Comparison of ENCODE assay signal across 8 cellular contexts in genomic region chr12:98514984-98515367, GRCh38. TPM values are rescaled to one million over a fixed set of nuclear protein-coding genes. Genes with fewer than 3 reads are reported as not detected.
DNase-seq lines count a peak whose midpoint lies in the region; ATAC-seq and TF ChIP-seq lines count a peak whose summit lies in the region.

No MANE protein-coding gene starts in this region.

- H3K9me3 ChIP-seq in HEK293 (ENCODE audit: control insufficient read depth, insufficient read depth, low read depth, low read length) (no peaks in the 10 kb centered on the region), left ventricle myocardium inferior (replicated peaks) (no peaks in the 10 kb centered on the region), skeletal muscle satellite cell (replicated peaks; ENCODE audit: low read length) (no peaks in the 10 kb centered on the region)

- no peaks in the 10 kb centered on the region for H3K27me3 ChIP-seq in left ventricle myocardium inferior (ENCODE audit: low read depth)
- H3K27me3 ChIP-seq in skeletal muscle satellite cell (ENCODE audit: control insufficient read depth, insufficient read depth, low read length): no peaks in the 10 kb centered on the region

- no peak for DNase-seq in activated CD4-positive, alpha-beta memory T cell treated with anti-CD3 and anti-CD28 coated beads, Interleukin-2, amount 10 ng/mL, durations not matched to agents 7 days and 5 days
- no peak for DNase-seq in left ventricle myocardium inferior
- DNase-seq in HK-2 (ENCODE audit: unreplicated experiment): no peak
- no peak for DNase-seq in foreskin melanocyte

- no peaks in the 10 kb centered on the region for H3K27me3 Mint-ChIP-seq in activated CD4-positive, alpha-beta memory T cell treated with anti-CD3 and anti-CD28 coated beads, Interleukin-2, amount 10 ng/mL, durations not matched to agents 7 days and 5 days

- POLR2A ChIA-PET in HEK293 (lab: Yijun Ruan, JAX): interaction anchor here (0.6 to 2.3 kb wide), 14 partner anchors 8 to 129 kb away, joined by 3 to 18 read pairs (median 4); partner anchors contain the start of genes IKBIP and SLC25A3
- POLR2A ChIA-PET in activated CD4-positive, alpha-beta memory T cell treated with anti-CD3 and anti-CD28 coated beads, Interleukin-2, amount 10 ng/mL, durations not matched to agents 7 days and 5 days (lab: Charles Lee): interaction anchor here (0.9 to 12.9 kb wide), 10 partner anchors 13 to 130 kb away, joined by 3 to 248 read pairs (median 13); partner anchors contain the start of genes APAF1, IKBIP and SLC25A3

- TF ChIP-seq CTCF in HEK293 (tag by site-specific recombination; IDR thresholded peaks at IDR 0.05): no peak
- TF ChIP-seq CTCF in left ventricle myocardium inferior (IDR thresholded peaks at IDR 0.05; ENCODE audit: borderline replicate concordance): no peak

- ATAC-seq in esophagus mucosa (no peak), GM19467 (IDR thresholded peaks at IDR 0.05; ENCODE audit: unreplicated experiment) (no peak)

- peaks cover 62% of the 10 kb centered on the region for H3K36me3 Mint-ChIP-seq in activated CD4-positive, alpha-beta memory T cell treated with anti-CD3 and anti-CD28 coated beads, Interleukin-2, amount 10 ng/mL, durations not matched to agents 7 days and 5 days (ENCODE audit: low read depth)

- H3K27ac ChIP-seq in HEK293 (ENCODE audit: extremely low read depth, low read depth, low read length) (peak overlapping the region; percentile 98), left ventricle myocardium inferior (replicated peaks) (peak overlapping the region; percentile 96)

- peak overlapping the region; percentile 98 for H3K4me3 Mint-ChIP-seq in activated CD4-positive, alpha-beta memory T cell treated with anti-CD3 and anti-CD28 coated beads, Interleukin-2, amount 10 ng/mL, durations not matched to agents 7 days and 5 days

- H3K36me3 ChIP-seq in HEK293 (ENCODE audit: control insufficient read depth in 2 of 2, insufficient read depth in 1 of 2, low read length in 2 of 2) (peaks cover 5 to 6% of the 10 kb centered on the region in 2 experiments; a peak in 2 of 3 replicates), left ventricle myocardium inferior (no peaks in the 10 kb centered on the region), skeletal muscle satellite cell (ENCODE audit: insufficient read depth, low read length) (no peaks in the 10 kb centered on the region)

- H3K4me1 ChIP-seq in HEK293 (ENCODE audit: control insufficient read depth, insufficient read depth, low read length): peaks cover 11% of the 10 kb centered on the region; the same call in 1 of the 2 replicates
- peaks cover 45% of the 10 kb centered on the region for H3K4me1 ChIP-seq in left ventricle myocardium inferior
- peaks cover 11% of the 10 kb centered on the region for H3K4me1 ChIP-seq in skeletal muscle satellite cell (ENCODE audit: control insufficient read depth, insufficient read depth, low read length)

- intact Hi-C loops in left ventricle myocardium inferior (cut with micrococcal nuclease): loop anchor here (10.0 kb wide), 1 partner anchor 90 kb away; no protein-coding TSS in a partner anchor

- H3K4me3 ChIP-seq in HEK293 (ENCODE audit: low read depth, low read length) (peak overlapping the region; percentile 97), left ventricle myocardium inferior (peak overlapping the region; percentile 98), skeletal muscle satellite cell (ENCODE audit: low read length) (peak overlapping the region; percentile 96)

- H3K4me2 ChIP-seq in skeletal muscle satellite cell (ENCODE audit: low read length): peak overlapping the region; percentile 89

- peak overlapping the region; percentile 94 for H3K9ac ChIP-seq in skeletal muscle satellite cell (ENCODE audit: low read depth, low read length)

- H3K9me3 Mint-ChIP-seq in activated CD4-positive, alpha-beta memory T cell treated with anti-CD3 and anti-CD28 coated beads, Interleukin-2, amount 10 ng/mL, durations not matched to agents 7 days and 5 days: no peaks in the 10 kb centered on the region

- H3K27ac Mint-ChIP-seq in activated CD4-positive, alpha-beta memory T cell treated with anti-CD3 and anti-CD28 coated beads, Interleukin-2, amount 10 ng/mL, durations not matched to agents 7 days and 5 days: peak overlapping the region; percentile 99

- H3K4me1 Mint-ChIP-seq in activated CD4-positive, alpha-beta memory T cell treated with anti-CD3 and anti-CD28 coated beads, Interleukin-2, amount 10 ng/mL, durations not matched to agents 7 days and 5 days: peaks cover 18% of the 10 kb centered on the region

- CTCF ChIA-PET in HEK293 (lab: Yijun Ruan, JAX): interaction anchor here (0.6 to 2.8 kb wide), 6 partner anchors 19 to 118 kb away, joined by 3 to 9 read pairs (median 4); no protein-coding TSS in a partner anchor
- CTCF ChIA-PET in activated CD4-positive, alpha-beta memory T cell treated with anti-CD3 and anti-CD28 coated beads, Interleukin-2, amount 10 ng/mL, durations not matched to agents 7 days and 5 days (lab: Charles Lee): interaction anchor here (0.6 to 8.0 kb wide), 6 partner anchors 15 to 78 kb away, joined by 3 to 69 read pairs (median 5); no protein-coding TSS in a partner anchor

TF ChIP-seq in HEK293, 187 proteins besides CTCF, POLR2A, EP300 and RAD21 (continues in another document):
- TF ChIP-seq SP2 (tag by site-specific recombination; IDR thresholded peaks at IDR 0.05) (no peak), MZF1 (tag by site-specific recombination; IDR thresholded peaks at IDR 0.05; ENCODE audit: borderline replicate concordance) (no peak), ZNF596 (tag by site-specific recombination; IDR thresholded peaks at IDR 0.05) (no peak), ZXDB (tag by site-specific recombination; IDR thresholded peaks at IDR 0.05) (0 out of 2 replicates have a peak, but pooled peaks have one; percentile 61), ZBTB1 (tag by site-specific recombination; IDR thresholded peaks at IDR 0.05) (no peak), ZBTB48 (tag by site-specific recombination; IDR thresholded peaks at IDR 0.05) (0 out of 2 replicates have a peak, but pooled peaks have one; percentile 67), ZNF423 (tag by site-specific recombination; IDR thresholded peaks at IDR 0.05) (no peak), ZNF19 (tag by site-specific recombination; IDR thresholded peaks at IDR 0.05; ENCODE audit: low read depth) (no peak), SP7 (tag by site-specific recombination; IDR thresholded peaks at IDR 0.05) (no peak), ZBTB17 (tag by site-specific recombination; IDR thresholded peaks at IDR 0.05) (peak; percentile 57; the same call in 1 of the 2 replicates), ZBTB8A (tag by site-specific recombination; IDR thresholded peaks at IDR 0.05) (peak; percentile 32; the same call in 1 of the 2 replicates), ZNF660 (tag by site-specific recombination; IDR thresholded peaks at IDR 0.05) (0 out of 2 replicates have a peak, but pooled peaks have one; percentile 12), ZNF555 (tag by site-specific recombination; conservative IDR thresholded peaks at IDR 0.05) (no peak), ZNF366 (tag by site-specific recombination; conservative IDR thresholded peaks at IDR 0.05) (0 out of 2 replicates have a peak, but pooled peaks have one; percentile 21), ZNF292 (tag by site-specific recombination; IDR thresholded peaks at IDR 0.05; ENCODE audit: borderline replicate concordance, low read depth) (no peak), ZNF747 (tag by site-specific recombination; IDR thresholded peaks at IDR 0.05) (no peak), PBX3 (CRISPR knock-in tag; IDR thresholded peaks at IDR 0.05) (0 out of 2 replicates have a peak, but pooled peaks have one; percentile 2), ZNF530 (tag by site-specific recombination; IDR thresholded peaks at IDR 0.05; ENCODE audit: low read depth) (no peak), PRDM1 (tag by site-specific recombination; IDR thresholded peaks at IDR 0.05) (0 out of 2 replicates have a peak, but pooled peaks have one; percentile 61), SCRT2 (tag by site-specific recombination; IDR thresholded peaks at IDR 0.05) (no peak), ZNF391 (tag by site-specific recombination; IDR thresholded peaks at IDR 0.05; ENCODE audit: borderline replicate concordance, low read depth) (0 out of 2 replicates have a peak, but pooled peaks have one; percentile 37), ZNF148 (tag by site-specific recombination; IDR thresholded peaks at IDR 0.05; ENCODE audit: borderline replicate concordance) (no peak), ZNF140 (tag by site-specific recombination; IDR thresholded peaks at IDR 0.05) (no peak)

RNA-seq across cellular contexts. Expression of gene TMPO, which starts 0.4 kb away (rescaled TPM):
- total RNA-seq in activated CD4-positive, alpha-beta memory T cell treated with anti-CD3 and anti-CD28 coated beads, Interleukin-2, amount 10 ng/mL, durations not matched to agents 7 days and 5 days: 100 to 1,000 TPM; 315 to 320 TPM
- total RNA-seq in left ventricle myocardium inferior (16.9 TPM), esophagus mucosa (55.0 TPM)
- total RNA-seq in skeletal muscle satellite cell (2012; rRNA removed): 71.5 and 87.4 TPM in 2 replicates
